Comparison of ENCODE assay signal across 2 cellular contexts in genomic region chr16:18306066-18306465, GRCh38. TPM values are rescaled to one million over a fixed set of nuclear protein-coding genes. Genes with fewer than 3 reads are reported as not detected.
"Had no signal": no experiment of that assay in that cellular context is flagged by ENCODE, and none has a peak within 500 bp of the region (broad histone marks: within the 10 kb centered on the region; RNA-seq: fewer than 3 reads in every experiment).

No MANE protein-coding gene starts in this region.

RNA-seq across cellular contexts. Expression of gene NPIPA8, which starts 30.5 kb away (rescaled TPM):
- total RNA-seq: pulmonary artery endothelial cell, smooth muscle cell had no signal
- polyA plus RNA-seq: smooth muscle cell had no signal
